7 cellular contexts compared by ENCODE assay signal in genomic region chr22:41048791-41049717, GRCh38. TPM values are rescaled to one million over a fixed set of nuclear protein-coding genes. Genes with fewer than 3 reads are reported as not detected.
DNase-seq lines count a peak whose midpoint lies in the region; TF ChIP-seq lines count a peak whose summit lies in the region.

No MANE protein-coding gene starts in this region.

- POLR2A ChIA-PET in GM10248 (lab: Yijun Ruan, JAX) = no interaction called here

- no peaks in the 10 kb centered on the region for H3K36me3 ChIP-seq in tibial nerve

- peak; percentile 84 for DNase-seq in M059J (ENCODE audit: low read depth)
- DNase-seq in dermis blood vessel endothelial cell = peak; percentile 71
- peak; percentile 41 for DNase-seq in medulla oblongata (ENCODE audit: extremely low spot score)
- peak; percentile 37 to 51 for DNase-seq in tibial nerve (ENCODE audit: low spot score in 2 of 2)
- DNase-seq in GM10248 (ENCODE audit: extremely low spot score) = no peak
- DNase-seq in germinal center (ENCODE audit: low spot score) = no peak
- DNase-seq in activated CD4-positive, CD25-positive, alpha-beta regulatory T cell (lab: John Stamatoyannopoulos, UW) = no peak

- no peaks in the 10 kb centered on the region for H3K27me3 ChIP-seq in tibial nerve

- no peak for TF ChIP-seq POLR2A in tibial nerve (IDR thresholded peaks at IDR 0.05)

- TF ChIP-seq CTCF in tibial nerve (IDR thresholded peaks at IDR 0.05) = no peak
- no peak for TF ChIP-seq CTCF in GM10248 (IDR thresholded peaks at IDR 0.05; ENCODE audit: control extremely low read depth, extremely low read depth, low read depth, missing control alignments)

- CTCF ChIA-PET in GM10248 (lab: Yijun Ruan, JAX) = interaction anchor here (1.2 to 1.4 kb wide), 2 partner anchors 9 to 12 kb away, joined by 3 read pairs; no protein-coding TSS in a partner anchor

- H3K27ac ChIP-seq in tibial nerve = peak overlapping the region in 3 of 4 donors; percentile 6 to 17 (median 16)

- H3K9me3 ChIP-seq in tibial nerve = no peaks in the 10 kb centered on the region

- TF ChIP-seq EP300 in tibial nerve (IDR thresholded peaks at IDR 0.05) = no peak

- WGBS in tibial nerve, 2 donors = 39 to 46% methylated on average over 27 to 31 of the region's 31 CpGs

- peak overlapping the region in 2 of 4 donors; percentile 1 to 24 for H3K4me3 ChIP-seq in tibial nerve

- peaks cover 0 to 13% (median 0%) of the 10 kb centered on the region in 4 donors for H3K4me1 ChIP-seq in tibial nerve

RNA-seq across cellular contexts. Expression of gene EP300, which starts 43.3 kb away (rescaled TPM):
- total RNA-seq in M059J (2014; rRNA removed; shearing (Covaris generic)) = 20.1 and 25.2 TPM in 2 replicates
- total RNA-seq in dermis blood vessel endothelial cell = 42.5 and 66.4 TPM in 2 replicates
- total RNA-seq in tibial nerve = 10 to 100 TPM; 75.8 to 97.7 (median 87.7) TPM

Comparison
In these comparisons a context has a peak if more than half of its experiments do, and no peak if none do; other contexts are left out.
1. DNase-seq: peak in M059J (single experiment), dermis blood vessel endothelial cell (single experiment), medulla oblongata (single experiment) and tibial nerve (2 of 2); none in GM10248 (single experiment), germinal center (single experiment) and activated CD4-positive, CD25-positive, alpha-beta regulatory T cell (0 of 4).